ENCODE assay signal across 2 cellular contexts in the genomic region with DNA sequence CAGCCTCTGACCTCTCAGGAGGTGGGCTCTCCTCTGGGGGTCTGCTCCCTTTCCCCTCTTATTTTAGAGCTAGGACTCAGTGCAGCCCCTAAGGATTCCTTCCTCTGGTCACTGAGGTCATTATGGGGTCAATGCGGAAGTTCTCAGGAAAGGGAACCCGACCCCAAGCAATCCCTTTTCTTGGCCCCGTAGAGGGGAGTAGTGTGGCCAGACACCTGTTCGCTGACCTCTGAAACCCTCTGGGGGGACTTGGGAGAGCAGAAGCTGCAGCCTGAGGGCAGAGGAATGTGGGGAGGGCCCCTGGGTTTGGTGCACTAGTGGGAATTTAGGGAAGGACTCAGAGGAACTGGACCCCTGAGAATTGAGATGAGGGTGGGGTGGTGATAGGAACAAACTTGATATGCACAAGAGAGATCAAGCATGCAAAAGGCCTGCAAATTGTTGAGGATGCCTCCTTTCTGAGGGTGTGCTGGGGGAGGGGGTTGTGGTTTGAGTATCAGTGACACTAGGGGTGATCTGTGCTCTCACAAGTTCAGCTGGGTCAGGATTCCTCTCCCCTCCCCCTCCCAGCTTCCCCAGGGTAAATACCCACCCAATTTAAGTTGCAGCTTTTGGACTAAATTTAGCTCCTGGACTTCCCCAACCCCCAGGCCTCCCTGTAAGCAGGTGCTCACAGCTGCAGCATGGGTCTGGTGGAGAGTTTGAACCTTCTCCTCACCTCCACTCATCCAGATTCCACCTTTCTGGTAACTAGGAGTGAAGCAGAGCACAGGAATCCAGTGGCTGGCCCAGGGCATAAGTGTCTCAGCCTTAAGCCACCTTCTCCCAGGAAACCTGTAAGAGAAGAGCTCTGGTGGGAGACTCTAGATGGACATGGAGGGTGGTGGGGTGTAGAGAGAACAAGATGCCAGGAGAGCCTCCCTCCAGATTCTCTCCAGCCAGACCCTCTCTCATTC.
A peak's percentile ranks its signal among the peaks of the same experiment; 100 is the strongest.
TF ChIP-seq lines count a peak whose summit lies in the region.

No MANE protein-coding gene starts in this region.

TF ChIP-seq in SK-N-SH treated with all-trans-retinoic acid at 6 μM for 48 hours, 23 proteins besides CTCF, POLR2A, EP300 and RAD21:
- TF ChIP-seq, protein P1, sequence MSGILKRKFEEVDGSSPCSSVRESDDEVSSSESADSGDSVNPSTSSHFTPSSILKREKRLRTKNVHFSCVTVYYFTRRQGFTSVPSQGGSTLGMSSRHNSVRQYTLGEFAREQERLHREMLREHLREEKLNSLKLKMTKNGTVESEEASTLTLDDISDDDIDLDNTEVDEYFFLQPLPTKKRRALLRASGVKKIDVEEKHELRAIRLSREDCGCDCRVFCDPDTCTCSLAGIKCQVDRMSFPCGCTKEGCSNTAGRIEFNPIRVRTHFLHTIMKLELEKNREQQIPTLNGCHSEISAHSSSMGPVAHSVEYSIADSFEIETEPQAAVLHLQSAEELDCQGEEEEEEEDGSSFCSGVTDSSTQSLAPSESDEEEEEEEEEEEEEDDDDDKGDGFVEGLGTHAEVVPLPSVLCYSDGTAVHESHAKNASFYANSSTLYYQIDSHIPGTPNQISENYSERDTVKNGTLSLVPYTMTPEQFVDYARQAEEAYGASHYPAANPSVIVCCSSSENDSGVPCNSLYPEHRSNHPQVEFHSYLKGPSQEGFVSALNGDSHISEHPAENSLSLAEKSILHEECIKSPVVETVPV (CRISPR knock-in tag; IDR thresholded peaks at IDR 0.05) = no peak
- TF ChIP-seq SNAI2 (CRISPR knock-in tag; IDR thresholded peaks at IDR 0.05) (no peak), TCF4 (CRISPR knock-in tag; IDR thresholded peaks at IDR 0.05; ENCODE audit: borderline replicate concordance) (no peak), CSDC2 (CRISPR knock-in tag; IDR thresholded peaks at IDR 0.05) (peak; percentile 30; the same call in 1 of the 2 replicates)

TF ChIP-seq in GM12878, 131 proteins besides CTCF, POLR2A, EP300 and RAD21 (continues in another document):
- TF ChIP-seq EGR1 (IDR thresholded peaks at IDR 0.05; ENCODE audit: borderline replicate concordance in 1 of 2, low read depth in 2 of 2, low read length in 2 of 2) (peak in 1 of 2 experiments; percentile 43; a peak in 1 of 3 replicates), ESRRA (IDR thresholded peaks at IDR 0.05; ENCODE audit: low read length) (0 out of 2 replicates have a peak, but pooled peaks have one; percentile 62), MEF2B (IDR thresholded peaks at IDR 0.05; ENCODE audit: partially characterized antibody, poor library complexity, severe bottlenecking) (peak; percentile 97), SMAD1 (IDR thresholded peaks at IDR 0.05; ENCODE audit: low read depth, partially characterized antibody) (no peak), SPI1 (IDR thresholded peaks at IDR 0.05; ENCODE audit: borderline replicate concordance, insufficient read depth, low read depth, low read length) (peak; percentile 50; the same call in 1 of the 2 replicates), SRF (IDR thresholded peaks at IDR 0.05; ENCODE audit: low read depth in 2 of 2, low read length in 2 of 2) (peak in 1 of 2 experiments; percentile 32; a peak in 1 of 4 replicates), NR2F1 (conservative IDR thresholded peaks at IDR 0.05) (peak; percentile 100), JUND (IDR thresholded peaks at IDR 0.05; ENCODE audit: low read depth, low read length) (0 out of 2 replicates have a peak, but pooled peaks have one; percentile 24), PAX5 (IDR thresholded peaks at IDR 0.05; ENCODE audit: borderline replicate concordance, low read depth, low read length) (peak; percentile 97), CREB1 (IDR thresholded peaks at IDR 0.05; ENCODE audit: low read depth) (no peak), BMI1 (IDR thresholded peaks at IDR 0.05; ENCODE audit: borderline replicate concordance) (no peak), NR2C1 (IDR thresholded peaks at IDR 0.05) (peak; percentile 72), MTA2 (IDR thresholded peaks at IDR 0.05; ENCODE audit: low read depth) (peak; percentile 90), SUPT20H (IDR thresholded peaks at IDR 0.05; ENCODE audit: borderline replicate concordance, control insufficient read depth, low read depth, low read length) (no peak), WRNIP1 (IDR thresholded peaks at IDR 0.05; ENCODE audit: borderline replicate concordance, low read depth, low read length) (peak; percentile 97; the same call in 1 of the 2 replicates), CHD4 (IDR thresholded peaks at IDR 0.05) (no peak), SMC3 (IDR thresholded peaks at IDR 0.05; ENCODE audit: borderline replicate concordance, low read length) (peak; percentile 10; the same call in 1 of the 2 replicates), YBX1 (IDR thresholded peaks at IDR 0.05) (no peak), MYB (IDR thresholded peaks at IDR 0.05; ENCODE audit: borderline replicate concordance, low read depth, low read length) (peak; percentile 29; the same call in 1 of the 2 replicates), IRF4 (IDR thresholded peaks at IDR 0.05; ENCODE audit: low read depth, low read length) (peak; percentile 84), RCOR1 (conservative IDR thresholded peaks at IDR 0.05; ENCODE audit: low read depth, low read length) (peak; percentile 80; the same call in 1 of the 2 replicates), ZNF207 (IDR thresholded peaks at IDR 0.05; ENCODE audit: borderline replicate concordance) (no peak), KAT2A (conservative IDR thresholded peaks at IDR 0.05; ENCODE audit: control insufficient read depth, low read depth, low read length) (no peak), TAF1 (IDR thresholded peaks at IDR 0.05; ENCODE audit: borderline replicate concordance, low read depth, low read length) (0 out of 2 replicates have a peak, but pooled peaks have one; percentile 58)
- TF ChIP-seq, protein P2, sequence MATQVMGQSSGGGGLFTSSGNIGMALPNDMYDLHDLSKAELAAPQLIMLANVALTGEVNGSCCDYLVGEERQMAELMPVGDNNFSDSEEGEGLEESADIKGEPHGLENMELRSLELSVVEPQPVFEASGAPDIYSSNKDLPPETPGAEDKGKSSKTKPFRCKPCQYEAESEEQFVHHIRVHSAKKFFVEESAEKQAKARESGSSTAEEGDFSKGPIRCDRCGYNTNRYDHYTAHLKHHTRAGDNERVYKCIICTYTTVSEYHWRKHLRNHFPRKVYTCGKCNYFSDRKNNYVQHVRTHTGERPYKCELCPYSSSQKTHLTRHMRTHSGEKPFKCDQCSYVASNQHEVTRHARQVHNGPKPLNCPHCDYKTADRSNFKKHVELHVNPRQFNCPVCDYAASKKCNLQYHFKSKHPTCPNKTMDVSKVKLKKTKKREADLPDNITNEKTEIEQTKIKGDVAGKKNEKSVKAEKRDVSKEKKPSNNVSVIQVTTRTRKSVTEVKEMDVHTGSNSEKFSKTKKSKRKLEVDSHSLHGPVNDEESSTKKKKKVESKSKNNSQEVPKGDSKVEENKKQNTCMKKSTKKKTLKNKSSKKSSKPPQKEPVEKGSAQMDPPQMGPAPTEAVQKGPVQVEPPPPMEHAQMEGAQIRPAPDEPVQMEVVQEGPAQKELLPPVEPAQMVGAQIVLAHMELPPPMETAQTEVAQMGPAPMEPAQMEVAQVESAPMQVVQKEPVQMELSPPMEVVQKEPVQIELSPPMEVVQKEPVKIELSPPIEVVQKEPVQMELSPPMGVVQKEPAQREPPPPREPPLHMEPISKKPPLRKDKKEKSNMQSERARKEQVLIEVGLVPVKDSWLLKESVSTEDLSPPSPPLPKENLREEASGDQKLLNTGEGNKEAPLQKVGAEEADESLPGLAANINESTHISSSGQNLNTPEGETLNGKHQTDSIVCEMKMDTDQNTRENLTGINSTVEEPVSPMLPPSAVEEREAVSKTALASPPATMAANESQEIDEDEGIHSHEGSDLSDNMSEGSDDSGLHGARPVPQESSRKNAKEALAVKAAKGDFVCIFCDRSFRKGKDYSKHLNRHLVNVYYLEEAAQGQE (IDR thresholded peaks at IDR 0.05; ENCODE audit: low read depth, low read length) = peak; percentile 53; the same call in 1 of the 2 replicates
- TF ChIP-seq, protein P3, sequence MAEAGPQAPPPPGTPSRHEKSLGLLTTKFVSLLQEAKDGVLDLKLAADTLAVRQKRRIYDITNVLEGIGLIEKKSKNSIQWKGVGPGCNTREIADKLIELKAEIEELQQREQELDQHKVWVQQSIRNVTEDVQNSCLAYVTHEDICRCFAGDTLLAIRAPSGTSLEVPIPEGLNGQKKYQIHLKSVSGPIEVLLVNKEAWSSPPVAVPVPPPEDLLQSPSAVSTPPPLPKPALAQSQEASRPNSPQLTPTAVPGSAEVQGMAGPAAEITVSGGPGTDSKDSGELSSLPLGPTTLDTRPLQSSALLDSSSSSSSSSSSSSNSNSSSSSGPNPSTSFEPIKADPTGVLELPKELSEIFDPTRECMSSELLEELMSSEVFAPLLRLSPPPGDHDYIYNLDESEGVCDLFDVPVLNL (IDR thresholded peaks at IDR 0.05; ENCODE audit: low read depth, low read length) = 0 out of 2 replicates have a peak, but pooled peaks have one; percentile 16
- TF ChIP-seq, protein P4, sequence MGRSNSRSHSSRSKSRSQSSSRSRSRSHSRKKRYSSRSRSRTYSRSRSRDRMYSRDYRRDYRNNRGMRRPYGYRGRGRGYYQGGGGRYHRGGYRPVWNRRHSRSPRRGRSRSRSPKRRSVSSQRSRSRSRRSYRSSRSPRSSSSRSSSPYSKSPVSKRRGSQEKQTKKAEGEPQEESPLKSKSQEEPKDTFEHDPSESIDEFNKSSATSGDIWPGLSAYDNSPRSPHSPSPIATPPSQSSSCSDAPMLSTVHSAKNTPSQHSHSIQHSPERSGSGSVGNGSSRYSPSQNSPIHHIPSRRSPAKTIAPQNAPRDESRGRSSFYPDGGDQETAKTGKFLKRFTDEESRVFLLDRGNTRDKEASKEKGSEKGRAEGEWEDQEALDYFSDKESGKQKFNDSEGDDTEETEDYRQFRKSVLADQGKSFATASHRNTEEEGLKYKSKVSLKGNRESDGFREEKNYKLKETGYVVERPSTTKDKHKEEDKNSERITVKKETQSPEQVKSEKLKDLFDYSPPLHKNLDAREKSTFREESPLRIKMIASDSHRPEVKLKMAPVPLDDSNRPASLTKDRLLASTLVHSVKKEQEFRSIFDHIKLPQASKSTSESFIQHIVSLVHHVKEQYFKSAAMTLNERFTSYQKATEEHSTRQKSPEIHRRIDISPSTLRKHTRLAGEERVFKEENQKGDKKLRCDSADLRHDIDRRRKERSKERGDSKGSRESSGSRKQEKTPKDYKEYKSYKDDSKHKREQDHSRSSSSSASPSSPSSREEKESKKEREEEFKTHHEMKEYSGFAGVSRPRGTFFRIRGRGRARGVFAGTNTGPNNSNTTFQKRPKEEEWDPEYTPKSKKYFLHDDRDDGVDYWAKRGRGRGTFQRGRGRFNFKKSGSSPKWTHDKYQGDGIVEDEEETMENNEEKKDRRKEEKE (IDR thresholded peaks at IDR 0.05) = no peak
- TF ChIP-seq, protein P5, sequence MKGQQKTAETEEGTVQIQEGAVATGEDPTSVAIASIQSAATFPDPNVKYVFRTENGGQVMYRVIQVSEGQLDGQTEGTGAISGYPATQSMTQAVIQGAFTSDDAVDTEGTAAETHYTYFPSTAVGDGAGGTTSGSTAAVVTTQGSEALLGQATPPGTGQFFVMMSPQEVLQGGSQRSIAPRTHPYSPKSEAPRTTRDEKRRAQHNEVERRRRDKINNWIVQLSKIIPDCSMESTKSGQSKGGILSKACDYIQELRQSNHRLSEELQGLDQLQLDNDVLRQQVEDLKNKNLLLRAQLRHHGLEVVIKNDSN (IDR thresholded peaks at IDR 0.05; ENCODE audit: borderline replicate concordance, extremely low read length, insufficient read depth, low read depth, low read length) = no peak
- TF ChIP-seq, protein P6, sequence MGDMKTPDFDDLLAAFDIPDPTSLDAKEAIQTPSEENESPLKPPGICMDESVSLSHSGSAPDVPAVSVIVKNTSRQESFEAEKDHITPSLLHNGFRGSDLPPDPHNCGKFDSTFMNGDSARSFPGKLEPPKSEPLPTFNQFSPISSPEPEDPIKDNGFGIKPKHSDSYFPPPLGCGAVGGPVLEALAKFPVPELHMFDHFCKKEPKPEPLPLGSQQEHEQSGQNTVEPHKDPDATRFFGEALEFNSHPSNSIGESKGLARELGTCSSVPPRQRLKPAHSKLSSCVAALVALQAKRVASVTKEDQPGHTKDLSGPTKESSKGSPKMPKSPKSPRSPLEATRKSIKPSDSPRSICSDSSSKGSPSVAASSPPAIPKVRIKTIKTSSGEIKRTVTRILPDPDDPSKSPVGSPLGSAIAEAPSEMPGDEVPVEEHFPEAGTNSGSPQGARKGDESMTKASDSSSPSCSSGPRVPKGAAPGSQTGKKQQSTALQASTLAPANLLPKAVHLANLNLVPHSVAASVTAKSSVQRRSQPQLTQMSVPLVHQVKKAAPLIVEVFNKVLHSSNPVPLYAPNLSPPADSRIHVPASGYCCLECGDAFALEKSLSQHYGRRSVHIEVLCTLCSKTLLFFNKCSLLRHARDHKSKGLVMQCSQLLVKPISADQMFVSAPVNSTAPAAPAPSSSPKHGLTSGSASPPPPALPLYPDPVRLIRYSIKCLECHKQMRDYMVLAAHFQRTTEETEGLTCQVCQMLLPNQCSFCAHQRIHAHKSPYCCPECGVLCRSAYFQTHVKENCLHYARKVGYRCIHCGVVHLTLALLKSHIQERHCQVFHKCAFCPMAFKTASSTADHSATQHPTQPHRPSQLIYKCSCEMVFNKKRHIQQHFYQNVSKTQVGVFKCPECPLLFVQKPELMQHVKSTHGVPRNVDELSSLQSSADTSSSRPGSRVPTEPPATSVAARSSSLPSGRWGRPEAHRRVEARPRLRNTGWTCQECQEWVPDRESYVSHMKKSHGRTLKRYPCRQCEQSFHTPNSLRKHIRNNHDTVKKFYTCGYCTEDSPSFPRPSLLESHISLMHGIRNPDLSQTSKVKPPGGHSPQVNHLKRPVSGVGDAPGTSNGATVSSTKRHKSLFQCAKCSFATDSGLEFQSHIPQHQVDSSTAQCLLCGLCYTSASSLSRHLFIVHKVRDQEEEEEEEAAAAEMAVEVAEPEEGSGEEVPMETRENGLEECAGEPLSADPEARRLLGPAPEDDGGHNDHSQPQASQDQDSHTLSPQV (IDR thresholded peaks at IDR 0.05) = 0 out of 2 replicates have a peak, but pooled peaks have one; percentile 67
- TF ChIP-seq, protein P7, sequence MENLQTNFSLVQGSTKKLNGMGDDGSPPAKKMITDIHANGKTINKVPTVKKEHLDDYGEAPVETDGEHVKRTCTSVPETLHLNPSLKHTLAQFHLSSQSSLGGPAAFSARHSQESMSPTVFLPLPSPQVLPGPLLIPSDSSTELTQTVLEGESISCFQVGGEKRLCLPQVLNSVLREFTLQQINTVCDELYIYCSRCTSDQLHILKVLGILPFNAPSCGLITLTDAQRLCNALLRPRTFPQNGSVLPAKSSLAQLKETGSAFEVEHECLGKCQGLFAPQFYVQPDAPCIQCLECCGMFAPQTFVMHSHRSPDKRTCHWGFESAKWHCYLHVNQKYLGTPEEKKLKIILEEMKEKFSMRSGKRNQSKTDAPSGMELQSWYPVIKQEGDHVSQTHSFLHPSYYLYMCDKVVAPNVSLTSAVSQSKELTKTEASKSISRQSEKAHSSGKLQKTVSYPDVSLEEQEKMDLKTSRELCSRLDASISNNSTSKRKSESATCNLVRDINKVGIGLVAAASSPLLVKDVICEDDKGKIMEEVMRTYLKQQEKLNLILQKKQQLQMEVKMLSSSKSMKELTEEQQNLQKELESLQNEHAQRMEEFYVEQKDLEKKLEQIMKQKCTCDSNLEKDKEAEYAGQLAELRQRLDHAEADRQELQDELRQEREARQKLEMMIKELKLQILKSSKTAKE (IDR thresholded peaks at IDR 0.05; ENCODE audit: low read depth, poor library complexity, severe bottlenecking) = peak; percentile 92
- TF ChIP-seq, protein P8, sequence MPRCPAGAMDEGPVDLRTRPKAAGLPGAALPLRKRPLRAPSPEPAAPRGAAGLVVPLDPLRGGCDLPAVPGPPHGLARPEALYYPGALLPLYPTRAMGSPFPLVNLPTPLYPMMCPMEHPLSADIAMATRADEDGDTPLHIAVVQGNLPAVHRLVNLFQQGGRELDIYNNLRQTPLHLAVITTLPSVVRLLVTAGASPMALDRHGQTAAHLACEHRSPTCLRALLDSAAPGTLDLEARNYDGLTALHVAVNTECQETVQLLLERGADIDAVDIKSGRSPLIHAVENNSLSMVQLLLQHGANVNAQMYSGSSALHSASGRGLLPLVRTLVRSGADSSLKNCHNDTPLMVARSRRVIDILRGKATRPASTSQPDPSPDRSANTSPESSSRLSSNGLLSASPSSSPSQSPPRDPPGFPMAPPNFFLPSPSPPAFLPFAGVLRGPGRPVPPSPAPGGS (IDR thresholded peaks at IDR 0.05; ENCODE audit: borderline replicate concordance, insufficient read depth, low read depth, low read length, poor library complexity, severe bottlenecking) = peak; percentile 94
